8 cellular contexts compared by ENCODE assay signal in the genomic region with DNA sequence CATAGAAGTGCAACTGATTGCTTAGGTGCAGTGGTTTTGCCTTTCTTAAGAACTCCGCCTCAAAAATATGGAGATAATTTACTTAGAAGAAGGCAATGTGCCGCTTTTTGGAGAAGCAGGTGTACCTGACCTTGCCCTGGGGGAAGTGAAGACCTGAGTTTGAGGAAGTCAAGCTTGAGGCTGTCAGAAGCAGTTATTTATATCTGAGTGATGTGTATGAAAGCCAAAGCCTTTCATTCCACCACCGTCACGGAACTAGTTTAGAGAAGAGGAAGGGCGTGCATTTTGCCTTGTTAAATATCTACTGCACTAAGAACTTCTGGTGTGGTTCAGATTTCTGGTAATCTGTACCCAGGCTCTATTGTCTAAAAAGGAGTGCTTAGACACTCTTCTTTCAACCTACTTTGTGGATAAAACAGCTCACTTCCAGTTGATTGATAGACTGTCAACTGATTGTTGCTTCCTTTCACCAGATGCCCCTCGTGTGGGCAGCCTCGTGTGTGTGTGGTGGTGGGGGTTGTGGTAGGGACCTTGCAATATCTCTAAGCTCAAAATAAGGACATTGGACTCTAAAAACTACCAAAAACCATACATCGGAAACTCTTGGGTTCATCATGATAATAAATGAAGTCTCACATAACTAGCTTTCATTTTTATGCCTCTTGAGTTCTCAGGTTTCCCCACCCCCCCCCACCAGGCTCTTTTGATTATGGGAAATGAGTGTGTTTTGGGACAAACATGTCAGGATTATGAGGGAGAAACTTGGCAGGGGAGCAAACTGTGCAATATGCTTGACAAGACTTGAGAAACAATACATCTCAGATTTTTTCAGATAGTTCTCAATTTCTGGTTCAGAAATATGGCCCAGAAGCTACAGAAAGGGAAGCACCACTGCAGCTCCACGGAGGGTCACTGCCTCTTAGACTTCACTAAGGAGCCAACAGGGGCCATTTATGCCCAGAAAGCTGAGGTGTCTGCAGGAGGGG.
DNase-seq lines count a peak whose midpoint lies in the region; ATAC-seq and TF ChIP-seq lines count a peak whose summit lies in the region.

No MANE protein-coding gene starts in this region.

- H3K27me3 ChIP-seq in hepatocyte, result no peaks in the 10 kb centered on the region

- no peaks in the 10 kb centered on the region for H3K9me2 ChIP-seq in hepatocyte (replicated peaks; ENCODE audit: insufficient read depth)

- peaks cover 68% of the 10 kb centered on the region for H3K4me1 Mint-ChIP-seq in activated T-cell treated with anti-CD3 and anti-CD28 coated beads, Interleukin-2, amount 50 U/mL, for 24 hours (ENCODE audit: low read depth)

- H3K27ac Mint-ChIP-seq in activated T-cell treated with anti-CD3 and anti-CD28 coated beads, Interleukin-2, amount 50 U/mL, for 24 hours, result peak overlapping the region; percentile 96

- no peaks in the 10 kb centered on the region for H3K36me3 ChIP-seq in hepatocyte (replicated peaks; ENCODE audit: insufficient read depth, low read depth)

- H2AFZ ChIP-seq in hepatocyte, result peak overlapping the region; percentile 10

- H3K4me3 ChIP-seq in hepatocyte, result no peak overlapping the region

- H3K36me3 Mint-ChIP-seq in activated T-cell treated with anti-CD3 and anti-CD28 coated beads, Interleukin-2, amount 50 U/mL, for 24 hours (ENCODE audit: low read depth), result no peaks in the 10 kb centered on the region

- no peaks in the 10 kb centered on the region for H4K20me1 ChIP-seq in hepatocyte (ENCODE audit: insufficient read depth, poor library complexity, severe bottlenecking)

- no peaks in the 10 kb centered on the region for H3K9me3 Mint-ChIP-seq in activated T-cell treated with anti-CD3 and anti-CD28 coated beads, Interleukin-2, amount 50 U/mL, for 24 hours

- no peak for TF ChIP-seq CTCF in hepatocyte (IDR thresholded peaks at IDR 0.05; ENCODE audit: poor library complexity)

- no peaks in the 10 kb centered on the region for H3K9me3 ChIP-seq in hepatocyte (ENCODE audit: low read depth)

- H3K27ac ChIP-seq in hepatocyte, result peak overlapping the region; percentile 92

- peak; percentile 20 for DNase-seq in NCI-H82 (lab: John Stamatoyannopoulos, UW)
- DNase-seq in NCI-H82 treated with DMSO at 0.1 percent for 48 hours (lab: John Stamatoyannopoulos, UW; ENCODE audit: unreplicated experiment), result no peak
- DNase-seq in NCI-H69 (lab: John Stamatoyannopoulos, UW), result peak; percentile 87
- DNase-seq in activated T-cell treated with anti-CD3 and anti-CD28 coated beads, Interleukin-2, amount 50 U/mL, for 24 hours, result peak; percentile 70
- no peak for DNase-seq in hepatocyte (ENCODE audit: low spot score)
- peak; percentile 31 to 92 (median 71) for DNase-seq in stimulated activated naive CD4-positive, alpha-beta T cell (lab: John Stamatoyannopoulos, UW)
- no peak for DNase-seq in NCI-H2081 treated with DMSO at 0.1 percent for 48 hours (lab: John Stamatoyannopoulos, UW)

- 66% methylated on average over 9 of the region's 9 CpGs for WGBS in hepatocyte (ENCODE audit: low lambda C conversion rate, missing lambda C conversion rate)

- peak; percentile 84 for ATAC-seq in HG02763 (IDR thresholded peaks at IDR 0.05; ENCODE audit: unreplicated experiment)

- no peaks in the 10 kb centered on the region for H3K27me3 Mint-ChIP-seq in activated T-cell treated with anti-CD3 and anti-CD28 coated beads, Interleukin-2, amount 50 U/mL, for 24 hours

- H3K4me1 ChIP-seq in hepatocyte (ENCODE audit: insufficient read depth), result peaks cover 64% of the 10 kb centered on the region

- H3K4me2 ChIP-seq in hepatocyte, result peak overlapping the region; percentile 63

- H3K4me3 Mint-ChIP-seq in activated T-cell treated with anti-CD3 and anti-CD28 coated beads, Interleukin-2, amount 50 U/mL, for 24 hours, result peak overlapping the region; percentile 69

- H3K79me2 ChIP-seq in hepatocyte, result no peaks in the 10 kb centered on the region

Comparison
In these comparisons a context has a peak if more than half of its experiments do, and no peak if none do; other contexts are left out.
1. DNase-seq: peak in NCI-H82 (single experiment), NCI-H69 (single experiment), activated T-cell treated with anti-CD3 and anti-CD28 coated beads, Interleukin-2, amount 50 U/mL, for 24 hours (single experiment) and stimulated activated naive CD4-positive, alpha-beta T cell (6 of 6); none in NCI-H82 treated with DMSO at 0.1 percent for 48 hours (single experiment), hepatocyte (single experiment) and NCI-H2081 treated with DMSO at 0.1 percent for 48 hours (single experiment).